Comparison of ENCODE assay signal across 17 cellular contexts in the genomic region with DNA sequence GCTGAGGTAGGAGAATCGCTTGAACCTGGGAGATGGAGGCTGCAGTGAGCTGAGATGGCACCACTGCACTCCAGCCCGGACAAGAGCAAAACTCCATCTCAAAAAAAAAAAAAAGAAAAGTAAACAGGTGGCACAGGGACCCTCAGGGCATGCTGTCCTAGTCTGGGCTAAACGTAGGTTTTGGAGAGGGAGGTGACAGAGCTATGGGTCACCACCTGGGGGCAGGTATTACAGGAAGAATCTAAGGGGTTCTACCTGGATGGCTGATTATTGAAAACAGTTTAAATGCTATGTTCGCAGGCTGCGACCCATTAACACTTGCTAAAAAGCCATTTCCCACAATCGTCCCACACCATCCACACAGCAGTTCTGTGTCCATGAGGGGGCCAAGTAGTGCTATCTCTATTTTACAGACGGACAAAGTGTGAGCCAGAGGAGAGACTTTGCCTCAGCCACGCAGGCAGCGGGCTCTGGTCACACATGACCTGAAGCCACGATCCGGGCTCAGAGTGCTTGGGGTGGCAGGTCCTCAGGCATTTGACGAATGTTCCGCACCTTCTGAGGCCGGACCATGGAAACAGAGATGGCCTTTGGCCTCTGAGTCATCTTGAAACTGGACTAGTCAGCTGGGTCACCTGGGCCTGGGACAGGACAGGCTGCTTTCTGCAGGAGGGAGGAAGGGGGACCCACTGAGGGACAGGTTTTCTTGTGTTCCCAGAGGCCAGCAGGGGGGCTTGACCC. TPM values are rescaled to one million over a fixed set of nuclear protein-coding genes. Genes with fewer than 3 reads are reported as not detected.
DNase-seq lines count a peak whose midpoint lies in the region; ATAC-seq, FAIRE-seq and TF ChIP-seq lines count a peak whose summit lies in the region.
"Not testable (repeated sequence)": the region's sequence is repeated elsewhere in the genome, so short reads cannot be mapped to it uniquely, and the experiment has no call there.
"Had no signal": no experiment of that assay in that cellular context is flagged by ENCODE, and none has a peak within 500 bp of the region (broad histone marks: within the 10 kb centered on the region; RNA-seq: fewer than 3 reads in every experiment).

No MANE protein-coding gene starts in this region.

- H2BK15ac ChIP-seq in mesenchymal stem cell (ENCODE audit: low read depth, poor library complexity, severe bottlenecking), result not testable (repeated sequence)

- H3K79me2 ChIP-seq in K562 (ENCODE audit: control insufficient read depth, insufficient read depth, low read length), result not testable (repeated sequence)

- CTCF ChIA-PET in CD4-positive, alpha-beta T cell (lab: Charles Lee); K562 (lab: Yijun Ruan, JAX; ENCODE audit: low intra/inter-chr PET ratio): not testable (repeated sequence)

- 17% methylated on average over 14 of the region's 14 CpGs for WGBS in K562 (ENCODE audit: insufficient coverage, low coverage, missing lambda C conversion rate)
- WGBS in mesenchymal stem cell, result 52% methylated on average over 9 of the region's 14 CpGs
- WGBS in pancreas, 2 donors, result 43 to 44% methylated on average over 14 of the region's 14 CpGs

- H2BK5ac ChIP-seq in mesenchymal stem cell (ENCODE audit: low read depth, low read length, poor library complexity, severe bottlenecking), result not testable (repeated sequence)

- not testable (repeated sequence) for TF ChIP-seq RAD21 in K562 (CRISPR knock-in tag; conservative IDR thresholded peaks at IDR 0.05 in 1 of 2, IDR thresholded peaks at IDR 0.05 in 1 of 2)

- not testable (repeated sequence) for H3K27ac ChIP-seq in CD4-positive, alpha-beta T cell (ENCODE audit: low read depth, low read length); mesenchymal stem cell (ENCODE audit: low read length, poor library complexity, severe bottlenecking)
- H3K27ac ChIP-seq in HUES6 (ENCODE audit: low read depth, low read length) (peak overlapping the region; percentile 51; the same call in 1 of the 2 replicates), K562 (ENCODE audit: extremely low read depth, low read depth, low read length) (peak overlapping the region; percentile 33; the same call in 1 of the 3 replicates), cardiac muscle cell (peak overlapping the region; percentile 60), pancreas (peak overlapping the region; percentile 31 to 84 (median 58)), substantia nigra (ENCODE audit: low read depth, low read length, poor library complexity, severe bottlenecking) (peak overlapping the region; percentile 63)

- H2BK12ac ChIP-seq in mesenchymal stem cell (ENCODE audit: low read length in 2 of 2), result not testable (repeated sequence)

- TF ChIP-seq CTCF in CD4-positive, alpha-beta T cell (IDR thresholded peaks at IDR 0.05); K562 (IDR thresholded peaks at IDR 0.05 in 2 of 3, conservative IDR thresholded peaks at IDR 0.05 in 1 of 3; ENCODE audit: insufficient read depth in 2 of 3, low read depth in 1 of 3, low read length in 3 of 3); cardiac muscle cell (IDR thresholded peaks at IDR 0.05; ENCODE audit: low read depth, low read length); pancreas (IDR thresholded peaks at IDR 0.05): not testable (repeated sequence)

- H2AK5ac ChIP-seq in mesenchymal stem cell (ENCODE audit: low read length, severe bottlenecking), result not testable (repeated sequence)

- not testable (repeated sequence) for H4K91ac ChIP-seq in mesenchymal stem cell (ENCODE audit: low read length)

- intact Hi-C loops in CD4-positive, alpha-beta T cell (cut with DNase I, micrococcal nuclease), result loop anchor here (5.0 to 10.0 kb wide), 4 partner anchors 47 to 112 kb away; a partner anchor contains a TSS
- intact Hi-C loops in K562 (cut with micrococcal nuclease), result loop anchor here (5.0 kb wide), 1 partner anchor 112 kb away; a partner anchor contains a TSS
- intact Hi-C loops in pancreas (cut with DNase I), result not testable (repeated sequence)

- H3K4me3 ChIP-seq in HUES6 (ENCODE audit: low read depth, low read length) (peak overlapping the region; percentile 47), pancreas (peak overlapping the region in 2 of 4 donors; percentile 13 to 64)
- H3K4me3 ChIP-seq in K562; cardiac muscle cell; mesenchymal stem cell (ENCODE audit: insufficient read depth in 1 of 2, low read depth in 1 of 2, low read length in 2 of 2): not testable (repeated sequence)

- H3K18ac ChIP-seq in mesenchymal stem cell (ENCODE audit: low read depth in 1 of 2, low read length in 2 of 2), result not testable (repeated sequence)

- H3K9ac ChIP-seq in HUES6 (ENCODE audit: low read length) (peak overlapping the region; percentile 62), K562 (ENCODE audit: insufficient read depth in 1 of 2, low read depth in 2 of 2, low read length in 2 of 2) (peak overlapping the region in 1 of 2 experiments; percentile 84; a peak in 2 of 4 replicates)
- not testable (repeated sequence) for H3K9ac ChIP-seq in mesenchymal stem cell (ENCODE audit: low read length)

- not testable (repeated sequence) for H3K27ac Mint-ChIP-seq in CD4-positive, alpha-beta T cell

- not testable (repeated sequence) for H3K9me3 Mint-ChIP-seq in CD4-positive, alpha-beta T cell

- not testable (repeated sequence) for H3K14ac ChIP-seq in mesenchymal stem cell (ENCODE audit: low read length in 2 of 2)

- peak overlapping the region; percentile 34 for H3K4me3 Mint-ChIP-seq in CD4-positive, alpha-beta T cell

- DNase-seq in CD4-positive, alpha-beta T cell, result not testable (repeated sequence)
- DNase-seq in RCC 7860 (ENCODE audit: low spot score) (peak; percentile 79), K562 (ENCODE audit: extremely low read depth in 1 of 4, low spot score in 3 of 4) (peak; percentile 65 to 88 (median 68)), cardiac muscle cell (ENCODE audit: low read depth in 1 of 2, low spot score in 1 of 2) (peak in 1 of 2 donors; percentile 66), mesenchymal stem cell (peak; percentile 45), pancreas (peak in 5 of 6 donors; percentile 32 to 66 (median 56)), substantia nigra (lab: John Stamatoyannopoulos, UW) (peak in 15 of 49 donors; percentile 3 to 52 (median 21))

- FAIRE-seq in RCC 7860 (lab: Jason Lieb, UNC) (peak; percentile 48), K562 (lab: Jason Lieb, UNC) (peak; percentile 70)
- not testable (repeated sequence) for FAIRE-seq in pancreas (lab: Jason Lieb, UNC)

- not testable (repeated sequence) for H4K20me1 ChIP-seq in K562 (replicated peaks; ENCODE audit: control insufficient read depth, insufficient read depth, low read length)

- not testable (repeated sequence) for BruUV-seq in K562 (replicated peaks; lab: Mats Ljungman, UMichigan)

- H3K27me3 ChIP-seq in CD4-positive, alpha-beta T cell (ENCODE audit: control insufficient read depth, insufficient read depth, low read length); HUES6 (ENCODE audit: control insufficient read depth, insufficient read depth, low read length); K562 (ENCODE audit: control insufficient read depth in 2 of 2, insufficient read depth in 2 of 2, low read length in 2 of 2); cardiac muscle cell; mesenchymal stem cell (ENCODE audit: control insufficient read depth in 1 of 2, insufficient read depth in 1 of 2, low read length in 2 of 2); pancreas: not testable (repeated sequence)

- not testable (repeated sequence) for H3K36me3 Mint-ChIP-seq in CD4-positive, alpha-beta T cell (ENCODE audit: low read depth)

- peak overlapping the region; percentile 47; the same call in 1 of the 2 replicates for H3K4me2 ChIP-seq in K562 (ENCODE audit: insufficient read depth, low read length)
- H3K4me2 ChIP-seq in mesenchymal stem cell (ENCODE audit: low read length, poor library complexity, severe bottlenecking), result peak overlapping the region; percentile 55

- in situ Hi-C loops in K562 (cut with MboI), result not testable (repeated sequence)

- not testable (repeated sequence) for TF ChIP-seq EP300 in K562 (IDR thresholded peaks at IDR 0.05; ENCODE audit: low read length)

- not testable (repeated sequence) for H4K8ac ChIP-seq in mesenchymal stem cell (ENCODE audit: low read length)

- H3K9me3 ChIP-seq in CD4-positive, alpha-beta T cell (ENCODE audit: control insufficient read depth, low read length); HUES6 (ENCODE audit: control insufficient read depth, insufficient read depth, low read depth, low read length); K562 (replicated peaks; ENCODE audit: control insufficient read depth, insufficient read depth, low read depth, low read length); cardiac muscle cell (ENCODE audit: low read depth); mesenchymal stem cell (ENCODE audit: control insufficient read depth, low read length); pancreas: not testable (repeated sequence)

- not testable (repeated sequence) for H3K4ac ChIP-seq in mesenchymal stem cell (ENCODE audit: low read depth in 1 of 2, low read length in 2 of 2)

- peaks cover 13% of the 10 kb centered on the region for H3K79me1 ChIP-seq in mesenchymal stem cell (replicated peaks; ENCODE audit: low read length, poor library complexity, severe bottlenecking)

- not testable (repeated sequence) for ATAC-seq in CD4-positive, alpha-beta T cell (ENCODE audit: poor library complexity)
- peak; percentile 66 for ATAC-seq in K562
- ATAC-seq in pancreas, result peak; percentile 29 to 66 (median 46)

- not testable (repeated sequence) for H3K4me1 Mint-ChIP-seq in CD4-positive, alpha-beta T cell (ENCODE audit: low read depth)

- POLR2A ChIA-PET in CD4-positive, alpha-beta T cell (lab: Charles Lee); K562 (lab: Yijun Ruan, JAX): not testable (repeated sequence)

- not testable (repeated sequence) for H3K36me3 ChIP-seq in HUES6 (ENCODE audit: control insufficient read depth, insufficient read depth, low read length); K562 (ENCODE audit: control insufficient read depth, insufficient read depth, low read length); cardiac muscle cell; mesenchymal stem cell (ENCODE audit: control insufficient read depth in 1 of 2, insufficient read depth in 2 of 2, low read depth in 1 of 2, low read length in 2 of 2); pancreas

- TF ChIP-seq POLR2A in K562 (conservative IDR thresholded peaks at IDR 0.05), result not testable (repeated sequence)

- H2BK120ac ChIP-seq in mesenchymal stem cell (ENCODE audit: low read depth, low read length), result not testable (repeated sequence)

- H3K23ac ChIP-seq in mesenchymal stem cell (ENCODE audit: low read length in 2 of 2), result not testable (repeated sequence)

- peak overlapping the region; percentile 79 for H2AFZ ChIP-seq in K562 (ENCODE audit: low read depth, low read length)
- H2AFZ ChIP-seq in mesenchymal stem cell (ENCODE audit: low read depth, low read length), result not testable (repeated sequence)

- H3K9me1 ChIP-seq in K562 (ENCODE audit: control insufficient read depth, insufficient read depth, low read length), result not testable (repeated sequence)

- H3K4me1 ChIP-seq in HUES6 (ENCODE audit: control insufficient read depth, insufficient read depth, low read length) (peaks cover 31% of the 10 kb centered on the region), K562 (replicated peaks in 1 of 2; ENCODE audit: control insufficient read depth in 2 of 2, insufficient read depth in 2 of 2, low read length in 2 of 2) (peaks cover 21 to 37% of the 10 kb centered on the region in 2 experiments), mesenchymal stem cell (ENCODE audit: control insufficient read depth, insufficient read depth, low read depth, low read length) (peaks cover 21% of the 10 kb centered on the region)
- not testable (repeated sequence) for H3K4me1 ChIP-seq in cardiac muscle cell (ENCODE audit: low read depth); pancreas

- H3K27me3 Mint-ChIP-seq in CD4-positive, alpha-beta T cell, result not testable (repeated sequence)

RNA-seq across cellular contexts. Expression of a gene that starts 38.0 kb away (rescaled TPM):
- total RNA-seq in CD4-positive, alpha-beta T cell, result not detected
- total RNA-seq in K562 (2011; cell fraction: chromatin; rRNA removed; ENCODE audit: low replicate concordance), result 0.21 and 0.53 TPM in 2 replicates
- total RNA-seq in K562 (2011; cell fraction: nucleolus; rRNA removed), result not detected in 2 replicates
- total RNA-seq in K562 (2011; cell fraction: nucleoplasm; rRNA removed), result not detected in 2 replicates
- total RNA-seq in K562 (2014; rRNA removed) (not detected in 2 replicates), K562 (2014; rRNA removed; fragmentation: Illumina TruSeq; extraction: Trizol) (not detected in 2 replicates), K562 (2015; rRNA removed; fragmentation: Illumina TruSeq; extraction: Trizol) (not detected in 2 replicates), K562 (2021) (not detected in 2 replicates), cardiac muscle cell (not detected in 2 replicates), pancreas (not detected)
- polyA plus RNA-seq in K562 (2011; rRNA removed) (0.04 TPM in 1 of 2 replicates, not detected in the other), K562 (2014; fragmentation: Illumina TruSeq; extraction: Trizol) (not detected in 2 replicates), K562 (2014; fragmentation: Nextera tagmentation; extraction: Ambion mirVana) (1 to 10 TPM; 1.2 to 3.3 TPM), K562 (2014; rRNA removed) (not detected in 2 replicates), cardiac muscle cell (6.7 and 8.9 TPM in 2 replicates), pancreas (under 1 TPM; 0.08 to 0.09 TPM)
- polyA plus RNA-seq in K562 (2011; cell fraction: cytosol; rRNA removed), result not detected in 2 replicates
- not detected in 2 replicates for polyA plus RNA-seq in K562 (2011; cell fraction: nucleus; rRNA removed)
- 6.0 and 10.3 TPM in 2 replicates for polyA plus RNA-seq in K562 (2012)
- polyA minus RNA-seq in K562 (2011; rRNA and poly(A)+ RNA removed), result not detected in 2 replicates
- polyA minus RNA-seq in K562 (2011; cell fraction: cytosol; rRNA and poly(A)+ RNA removed), result not detected in 2 replicates
- not detected in 2 replicates for polyA minus RNA-seq in K562 (2011; cell fraction: nucleus; rRNA and poly(A)+ RNA removed)
- polyA plus RNA-seq in mesenchymal stem cell (2013, experiment 1 of 2), result not detected
- polyA plus RNA-seq in mesenchymal stem cell (2013, experiment 2 of 2), result not detected
- total RNA-seq: activated CD8-positive, alpha-beta T cell treated with anti-CD3 and anti-CD28 coated beads, Interleukin-2, amount 10 ng/mL, durations not matched to agents 7 days and 5 days; activated T-cell treated with anti-CD3 and anti-CD28 coated beads, Interleukin-2, amount 50 U/mL, for 4 hours; dermis blood vessel endothelial cell; esophagus mucosa; glomerular endothelial cell; mesenteric fat pad; omental fat pad; SJSA1 had no signal
- polyA plus RNA-seq: AG04450 had no signal

RNA-seq across cellular contexts. Expression of a gene that starts 49.7 kb away (rescaled TPM):
- 10 to 100 TPM; 30.1 to 33.2 TPM for total RNA-seq in CD4-positive, alpha-beta T cell
- 0.67 TPM in 1 of 2 replicates, not detected in the other for total RNA-seq in K562 (2011; cell fraction: chromatin; rRNA removed; ENCODE audit: low replicate concordance)
- total RNA-seq in K562 (2011; cell fraction: nucleolus; rRNA removed), result not detected in 2 replicates
- total RNA-seq in K562 (2011; cell fraction: nucleoplasm; rRNA removed), result not detected in 2 replicates
- total RNA-seq in K562 (2014; rRNA removed), result not detected in 2 replicates
- not detected in 2 replicates for total RNA-seq in K562 (2014; rRNA removed; fragmentation: Illumina TruSeq; extraction: Trizol)
- total RNA-seq in K562 (2015; rRNA removed; fragmentation: Illumina TruSeq; extraction: Trizol), result not detected in 2 replicates
- total RNA-seq in K562 (2021), result 0.64 TPM in 1 of 2 replicates, not detected in the other
- polyA plus RNA-seq in K562 (2011; rRNA removed), result not detected in 2 replicates
- 0.06 TPM in 1 of 2 replicates, not detected in the other for polyA plus RNA-seq in K562 (2011; cell fraction: cytosol; rRNA removed)
- not detected in 2 replicates for polyA plus RNA-seq in K562 (2011; cell fraction: nucleus; rRNA removed)
- 0.40 and 1.0 TPM in 2 replicates for polyA plus RNA-seq in K562 (2012)
- polyA plus RNA-seq in K562 (2014; fragmentation: Illumina TruSeq; extraction: Trizol), result not detected in 2 replicates
- not detected for polyA plus RNA-seq in K562 (2014; fragmentation: Nextera tagmentation; extraction: Ambion mirVana)
- 0.16 TPM in 1 of 2 replicates, not detected in the other for polyA plus RNA-seq in K562 (2014; rRNA removed)
- polyA minus RNA-seq in K562 (2011; rRNA and poly(A)+ RNA removed), result not detected in 2 replicates
- polyA minus RNA-seq in K562 (2011; cell fraction: cytosol; rRNA and poly(A)+ RNA removed), result not detected in 2 replicates
- polyA minus RNA-seq in K562 (2011; cell fraction: nucleus; rRNA and poly(A)+ RNA removed), result not detected in 2 replicates
- 0.15 TPM in 1 of 2 replicates, not detected in the other for total RNA-seq in cardiac muscle cell
- 0.67 and 2.3 TPM in 2 replicates for polyA plus RNA-seq in cardiac muscle cell
- not detected for polyA plus RNA-seq in mesenchymal stem cell (2013, experiment 1 of 2)
- polyA plus RNA-seq in mesenchymal stem cell (2013, experiment 2 of 2), result not detected
- total RNA-seq in pancreas, result under 1 TPM in 2 of 6 donors, not detected in 4; 0.22 to 0.34 TPM
- under 1 TPM in 1 of 2 donors, not detected in 1; 0.09 TPM for polyA plus RNA-seq in pancreas
- total RNA-seq: dermis blood vessel endothelial cell, mesenteric fat pad had no signal
- polyA plus RNA-seq: AG04450 had no signal

Comparison
In these comparisons a context has a peak if more than half of its experiments do, and no peak if none do; other contexts are left out.
1. RNA of a gene that starts 49.7 kb away (total RNA-seq): 30.1 to 33.2 TPM in CD4-positive, alpha-beta T cell; 0.22 to 0.34 TPM in pancreas, 0.15 TPM in cardiac muscle cell and 0.64 to 0.67 TPM in K562; every median in the first group is over 10 times any median in the second.